8 cellular contexts compared by ENCODE assay signal in the genomic region with DNA sequence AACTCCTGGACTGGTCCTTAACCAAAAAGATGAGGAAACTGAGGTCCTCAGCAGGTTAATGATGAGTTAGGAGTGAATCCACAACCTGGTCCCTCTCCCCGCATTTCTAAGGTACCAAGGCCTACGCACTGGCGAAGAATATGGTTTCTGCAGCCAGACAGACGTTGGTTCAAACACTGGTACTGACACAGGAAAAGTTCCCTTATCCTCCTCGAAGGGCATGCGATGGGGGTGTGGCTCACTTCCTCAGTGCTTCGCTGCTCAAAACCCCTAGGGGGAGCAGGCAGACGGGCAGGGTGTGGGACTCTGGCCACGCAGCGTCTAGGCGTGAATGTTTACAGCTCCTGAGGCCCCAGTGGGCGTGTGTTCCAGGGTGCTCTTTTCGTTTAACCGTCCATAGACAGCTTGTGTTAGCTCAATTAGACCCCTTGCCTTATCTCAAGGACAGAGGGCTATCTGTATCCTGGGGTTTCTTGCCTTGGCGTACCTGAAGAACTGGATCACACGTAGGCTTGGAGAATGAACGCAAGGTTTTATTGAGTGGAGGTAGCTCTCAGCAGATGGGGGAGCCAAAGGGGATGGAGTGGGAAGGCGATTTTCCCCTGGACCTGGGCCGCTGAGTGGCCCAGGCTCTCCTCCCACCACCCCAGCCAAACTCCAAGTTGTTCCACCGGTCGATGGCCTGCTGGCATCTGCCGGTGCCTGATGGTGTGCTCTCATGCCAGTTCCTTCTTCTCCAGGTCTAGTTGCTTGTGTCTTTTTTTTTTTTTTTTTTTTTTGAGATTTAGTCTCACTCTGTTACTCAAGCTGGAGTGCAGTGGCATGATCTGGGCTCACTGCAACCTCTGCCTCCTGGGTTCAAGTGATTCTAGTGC. TPM values are rescaled to one million over a fixed set of nuclear protein-coding genes. Genes with fewer than 3 reads are reported as not detected.
DNase-seq lines count a peak whose midpoint lies in the region; ATAC-seq, FAIRE-seq and TF ChIP-seq lines count a peak whose summit lies in the region.

No MANE protein-coding gene starts in this region.

- TF ChIP-seq CTCF in sigmoid colon (IDR thresholded peaks at IDR 0.05) = peak; percentile 72 to 82 (median 76)

- H3K4me3 ChIP-seq in sigmoid colon = no peak overlapping the region

- no peak for TF ChIP-seq POLR2A in sigmoid colon (IDR thresholded peaks at IDR 0.05)

- H3K27ac Mint-ChIP-seq in activated T-cell treated with anti-CD3 and anti-CD28 coated beads, Interleukin-2, amount 50 U/mL, for 72 hours = no peak overlapping the region

- intact Hi-C loops in sigmoid colon (cut with DNase I) = no loop called here

- H3K4me3 Mint-ChIP-seq in activated T-cell treated with anti-CD3 and anti-CD28 coated beads, Interleukin-2, amount 50 U/mL, for 72 hours = peak overlapping the region in 1 of 2 donors; percentile 64

- H3K4me1 Mint-ChIP-seq in activated T-cell treated with anti-CD3 and anti-CD28 coated beads, Interleukin-2, amount 50 U/mL, for 72 hours (ENCODE audit: low read depth) = peaks cover 66% of the 10 kb centered on the region

- 38 to 42% methylated on average over 22 of the region's 22 CpGs for WGBS in sigmoid colon, 2 donors

- DNase-seq in NCI-H1105 treated with DMSO at 0.1 percent for 48 hours (lab: John Stamatoyannopoulos, UW) = peak; percentile 2
- DNase-seq in NCI-H1105 (lab: John Stamatoyannopoulos, UW) = no peak
- DNase-seq in RCC 7860 (ENCODE audit: low spot score) = peak; percentile 16
- DNase-seq in activated T-cell treated with anti-CD3 and anti-CD28 coated beads, Interleukin-2, amount 50 U/mL, for 72 hours = peak; percentile 85
- DNase-seq in globus pallidus (ENCODE audit: low spot score) = peak; percentile 25
- DNase-seq in sigmoid colon = peak; percentile 86
- DNase-seq in cerebellum (ENCODE audit: low spot score) = no peak

- H3K9me3 Mint-ChIP-seq in activated T-cell treated with anti-CD3 and anti-CD28 coated beads, Interleukin-2, amount 50 U/mL, for 72 hours = no peaks in the 10 kb centered on the region

- H3K27me3 ChIP-seq in sigmoid colon = no peaks in the 10 kb centered on the region

- FAIRE-seq in RCC 7860 (lab: Jason Lieb, UNC) = no peak

- peak; percentile 91 for ATAC-seq in HG03135 (IDR thresholded peaks at IDR 0.05; ENCODE audit: unreplicated experiment)
- ATAC-seq in activated T-cell treated with anti-CD3 and anti-CD28 coated beads, Interleukin-2, amount 50 U/mL, for 72 hours (replicated peaks in 1 of 2) = peak; percentile 99

- TF ChIP-seq EP300 in sigmoid colon (IDR thresholded peaks at IDR 0.05) = no peak

- H3K27ac ChIP-seq in sigmoid colon = no peak overlapping the region

- no peaks in the 10 kb centered on the region for H3K9me3 ChIP-seq in sigmoid colon

- H3K36me3 ChIP-seq in sigmoid colon = no peaks in the 10 kb centered on the region

- peaks cover 0 to 12% (median 6%) of the 10 kb centered on the region in 4 donors for H3K4me1 ChIP-seq in sigmoid colon

- H3K27me3 Mint-ChIP-seq in activated T-cell treated with anti-CD3 and anti-CD28 coated beads, Interleukin-2, amount 50 U/mL, for 72 hours (ENCODE audit: low read depth) = peaks cover under 1% of the 10 kb centered on the region

- H3K36me3 Mint-ChIP-seq in activated T-cell treated with anti-CD3 and anti-CD28 coated beads, Interleukin-2, amount 50 U/mL, for 72 hours (ENCODE audit: insufficient read depth in 2 of 2) = no peaks in the 10 kb centered on the region

RNA-seq across cellular contexts. Expression of gene PTPN1, which starts 31.8 kb away (rescaled TPM):
- total RNA-seq in activated T-cell treated with anti-CD3 and anti-CD28 coated beads, Interleukin-2, amount 50 U/mL, for 72 hours = 100 to 1,000 TPM; 138 TPM
- total RNA-seq in sigmoid colon (10 to 100 TPM; 21.6 to 31.2 (median 23.6) TPM), cerebellum (13.9 TPM)
- polyA plus RNA-seq in sigmoid colon = 10 to 100 TPM; 14.4 to 41.5 (median 23.6) TPM

Comparison
In these comparisons a context has a peak if more than half of its experiments do, and no peak if none do; other contexts are left out.
1. DNase-seq: peak in NCI-H1105 treated with DMSO at 0.1 percent for 48 hours (single experiment), RCC 7860 (single experiment), activated T-cell treated with anti-CD3 and anti-CD28 coated beads, Interleukin-2, amount 50 U/mL, for 72 hours (2 of 2), globus pallidus (single experiment) and sigmoid colon (single experiment); none in NCI-H1105 (single experiment) and cerebellum (single experiment).